16 cellular contexts compared by ENCODE assay signal in genomic region chr16:67923414-67924127, GRCh38. TPM values are rescaled to one million over a fixed set of nuclear protein-coding genes. Genes with fewer than 3 reads are reported as not detected.
DNase-seq lines count a peak whose midpoint lies in the region; ATAC-seq and TF ChIP-seq lines count a peak whose summit lies in the region.
"Had no signal": no experiment of that assay in that cellular context is flagged by ENCODE, and none has a peak within 500 bp of the region (broad histone marks: within the 10 kb centered on the region; RNA-seq: fewer than 3 reads in every experiment).

No MANE protein-coding gene starts in this region.

- CTCF ChIA-PET in activated naive CD4-positive, alpha-beta T cell treated with anti-CD3 and anti-CD28 coated beads for 36 hours (lab: Charles Lee) = interaction anchor here (0.7 to 1.1 kb wide), 3 partner anchors 38 to 107 kb away, joined by 3 to 5 read pairs (median 4); no protein-coding TSS in a partner anchor

- no peak overlapping the region for H3K4me3 Mint-ChIP-seq in activated naive CD4-positive, alpha-beta T cell treated with anti-CD3 and anti-CD28 coated beads for 36 hours
- H3K4me3 Mint-ChIP-seq in stimulated activated effector memory CD8-positive, alpha-beta T cell treated with anti-CD3 and anti-CD28 coated beads, Interleukin-12 subunit alpha, Interleukin-12 subunit beta, amount 100 ng/mL, for 72 hours = no peak overlapping the region
- H3K4me3 Mint-ChIP-seq: activated CD4-positive, alpha-beta memory T cell treated with anti-CD3 and anti-CD28 coated beads for 36 hours; T-helper 17 cell had no signal

- H3K4me1 ChIP-seq in esophagus muscularis mucosa = peaks cover 40 to 87% (median 69%) of the 10 kb centered on the region in 4 donors

- peak overlapping the region in 3 of 4 donors; percentile 44 to 62 (median 53) for H3K27ac ChIP-seq in esophagus muscularis mucosa (replicated peaks in 1 of 4)

- H3K27ac Mint-ChIP-seq in activated naive CD4-positive, alpha-beta T cell treated with anti-CD3 and anti-CD28 coated beads for 36 hours = peak overlapping the region; percentile 30
- peak overlapping the region; percentile 94 for H3K27ac Mint-ChIP-seq in stimulated activated effector memory CD8-positive, alpha-beta T cell treated with anti-CD3 and anti-CD28 coated beads, Interleukin-12 subunit alpha, Interleukin-12 subunit beta, amount 100 ng/mL, for 72 hours
- H3K27ac Mint-ChIP-seq: activated CD4-positive, alpha-beta memory T cell treated with anti-CD3 and anti-CD28 coated beads for 36 hours had no signal

- no peaks in the 10 kb centered on the region for H3K9me3 Mint-ChIP-seq in activated naive CD4-positive, alpha-beta T cell treated with anti-CD3 and anti-CD28 coated beads for 36 hours
- no peaks in the 10 kb centered on the region for H3K9me3 Mint-ChIP-seq in stimulated activated effector memory CD8-positive, alpha-beta T cell treated with anti-CD3 and anti-CD28 coated beads, Interleukin-12 subunit alpha, Interleukin-12 subunit beta, amount 100 ng/mL, for 72 hours
- H3K9me3 Mint-ChIP-seq: activated CD4-positive, alpha-beta memory T cell treated with anti-CD3 and anti-CD28 coated beads for 36 hours had no signal

- H3K27me3 ChIP-seq in esophagus muscularis mucosa = no peaks in the 10 kb centered on the region

- 27% methylated on average over 3 of the region's 10 CpGs for WGBS in esophagus muscularis mucosa

- no peak for TF ChIP-seq POLR2A in esophagus muscularis mucosa (IDR thresholded peaks at IDR 0.05; ENCODE audit: low read depth)

- no peaks in the 10 kb centered on the region for H3K9me3 ChIP-seq in esophagus muscularis mucosa

- H3K4me1 Mint-ChIP-seq in activated naive CD4-positive, alpha-beta T cell treated with anti-CD3 and anti-CD28 coated beads for 36 hours (ENCODE audit: low read depth) = peaks cover 13% of the 10 kb centered on the region
- peaks cover 17% of the 10 kb centered on the region for H3K4me1 Mint-ChIP-seq in stimulated activated effector memory CD8-positive, alpha-beta T cell treated with anti-CD3 and anti-CD28 coated beads, Interleukin-12 subunit alpha, Interleukin-12 subunit beta, amount 100 ng/mL, for 72 hours

- no peak overlapping the region for H3K4me3 ChIP-seq in esophagus muscularis mucosa

- no peaks in the 10 kb centered on the region for H3K36me3 Mint-ChIP-seq in activated naive CD4-positive, alpha-beta T cell treated with anti-CD3 and anti-CD28 coated beads for 36 hours (ENCODE audit: low read depth)
- peaks cover 21% of the 10 kb centered on the region for H3K36me3 Mint-ChIP-seq in stimulated activated effector memory CD8-positive, alpha-beta T cell treated with anti-CD3 and anti-CD28 coated beads, Interleukin-12 subunit alpha, Interleukin-12 subunit beta, amount 100 ng/mL, for 72 hours

- TF ChIP-seq EP300 in esophagus muscularis mucosa (IDR thresholded peaks at IDR 0.05) = no peak

- H3K36me3 ChIP-seq in esophagus muscularis mucosa = peaks cover 8 to 37% (median 30%) of the 10 kb centered on the region in 4 donors

- intact Hi-C loops in activated naive CD4-positive, alpha-beta T cell treated with anti-CD3 and anti-CD28 coated beads for 36 hours (cut with micrococcal nuclease) = no loop called here
- intact Hi-C loops in esophagus muscularis mucosa (cut with DNase I) = no loop called here

- no peak for ATAC-seq in stimulated activated effector memory CD8-positive, alpha-beta T cell treated with anti-CD3 and anti-CD28 coated beads, Interleukin-12 subunit alpha, Interleukin-12 subunit beta, amount 100 ng/mL, for 72 hours
- no peak for ATAC-seq in HG02938 (IDR thresholded peaks at IDR 0.05; ENCODE audit: unreplicated experiment)
- no peak for ATAC-seq in HG03280 (IDR thresholded peaks at IDR 0.05; ENCODE audit: unreplicated experiment)
- ATAC-seq: HCT116, PC-3, T-helper 17 cell had no signal

- DNase-seq in activated naive CD4-positive, alpha-beta T cell treated with anti-CD3 and anti-CD28 coated beads for 36 hours = no peak
- no peak for DNase-seq in activated naive CD4-positive, alpha-beta T cell (lab: John Stamatoyannopoulos, UW)
- peak; percentile 92 for DNase-seq in NCI-H2171 treated with DMSO at 0.1 percent for 48 hours (lab: John Stamatoyannopoulos, UW)
- DNase-seq in esophagus muscularis mucosa (ENCODE audit: extremely low spot score) = no peak
- DNase-seq in stimulated activated effector memory CD8-positive, alpha-beta T cell treated with anti-CD3 and anti-CD28 coated beads, Interleukin-12 subunit alpha, Interleukin-12 subunit beta, amount 100 ng/mL, for 72 hours (ENCODE audit: low spot score in 2 of 2) = no peak
- no peak for DNase-seq in iPS-NIHi11 (ENCODE audit: low spot score)
- DNase-seq: activated CD4-positive, alpha-beta memory T cell treated with anti-CD3 and anti-CD28 coated beads for 36 hours; effector CD4-positive, alpha-beta T cell; EL; PC-3; stimulated activated CD4-positive, alpha-beta T cell treated with anti-CD3 and anti-CD28 coated beads, Interleukin-15, amount 100 ng/mL, for 24 hours; stimulated activated CD8-positive, alpha-beta memory T cell treated with anti-CD3 and anti-CD28 coated beads, Interleukin-4, amount 100 ng/mL, for 48 hours; T-helper 17 cell had no signal

- no peaks in the 10 kb centered on the region for H3K27me3 Mint-ChIP-seq in activated naive CD4-positive, alpha-beta T cell treated with anti-CD3 and anti-CD28 coated beads for 36 hours (ENCODE audit: low read depth)
- H3K27me3 Mint-ChIP-seq: activated CD4-positive, alpha-beta memory T cell treated with anti-CD3 and anti-CD28 coated beads for 36 hours; T-helper 17 cell had no signal

- no peak for TF ChIP-seq CTCF in esophagus muscularis mucosa (IDR thresholded peaks at IDR 0.05)

RNA-seq across cellular contexts. Expression of gene CTRL, which starts 8.1 kb away (rescaled TPM):
- total RNA-seq in activated naive CD4-positive, alpha-beta T cell treated with anti-CD3 and anti-CD28 coated beads for 36 hours = 1 to 10 TPM; 1.5 to 1.8 TPM
- total RNA-seq in esophagus muscularis mucosa = 1 to 10 TPM in 1 of 4 donors, under 1 TPM in 2, not detected in 1; 0.80 to 1.1 (median 0.99) TPM

RNA-seq across cellular contexts. Expression of gene PSMB10, which starts 13.1 kb away (rescaled TPM):
- 100 to 1,000 TPM; 138 to 147 TPM for total RNA-seq in activated naive CD4-positive, alpha-beta T cell treated with anti-CD3 and anti-CD28 coated beads for 36 hours
- 10 to 100 TPM; 17.2 to 51.6 (median 36.1) TPM for total RNA-seq in esophagus muscularis mucosa

RNA-seq across cellular contexts. Expression of gene LCAT, which starts 20.3 kb away (rescaled TPM):
- total RNA-seq in activated naive CD4-positive, alpha-beta T cell treated with anti-CD3 and anti-CD28 coated beads for 36 hours = 10 to 100 TPM in 1 of 2 experiments, 1 to 10 TPM in 1; 9.1 to 10.0 TPM
- 10 to 100 TPM; 13.9 to 43.1 (median 22.0) TPM for total RNA-seq in esophagus muscularis mucosa

RNA-seq across cellular contexts. Expression of gene PSKH1, which starts 30.5 kb away (rescaled TPM):
- 1 to 10 TPM; 7.1 to 8.0 TPM for total RNA-seq in activated naive CD4-positive, alpha-beta T cell treated with anti-CD3 and anti-CD28 coated beads for 36 hours
- 10 to 100 TPM; 16.1 to 35.4 (median 26.4) TPM for total RNA-seq in esophagus muscularis mucosa

RNA-seq across cellular contexts. Expression of gene NRN1L, which starts 38.9 kb away (rescaled TPM):
- total RNA-seq in activated naive CD4-positive, alpha-beta T cell treated with anti-CD3 and anti-CD28 coated beads for 36 hours = not detected
- total RNA-seq in esophagus muscularis mucosa = 1 to 10 TPM in 1 of 4 donors, under 1 TPM in 1, not detected in 2; 0.99 to 1.7 TPM
- total RNA-seq: PC-3 had no signal
